ENCODE assay signal across 9 cellular contexts in genomic region chr11:47759291-47759690, GRCh38. TPM values are rescaled to one million over a fixed set of nuclear protein-coding genes. Genes with fewer than 3 reads are reported as not detected.
A peak's percentile ranks its signal among the peaks of the same experiment; 100 is the strongest.
DNase-seq lines count a peak whose midpoint lies in the region; ATAC-seq, FAIRE-seq and TF ChIP-seq lines count a peak whose summit lies in the region.
"Not testable (repeated sequence)": the region's sequence is repeated elsewhere in the genome, so short reads cannot be mapped to it uniquely, and the experiment has no call there.
"Had no signal": no experiment of that assay in that cellular context is flagged by ENCODE, and none has a peak within 500 bp of the region (broad histone marks: within the 10 kb centered on the region; RNA-seq: fewer than 3 reads in every experiment).

No MANE protein-coding gene starts in this region.

- CTCF ChIA-PET in HepG2 (lab: Yijun Ruan, JAX; ENCODE audit: low intra/inter-chr PET ratio, low total read pairs) = not testable (repeated sequence)

- not testable (repeated sequence) for TF ChIP-seq CTCF in HepG2 (CRISPR knock-in tag; IDR thresholded peaks at IDR 0.05); testis (IDR thresholded peaks at IDR 0.05)

- in situ Hi-C loops in HepG2 (cut with HindIII; ENCODE audit: extremely low pct_ligation_motif_present, low pct_unique_long_range_greater_than_20kb) = not testable (repeated sequence)

- TF ChIP-seq EP300 in HepG2 (IDR thresholded peaks at IDR 0.05; ENCODE audit: low read depth in 2 of 2, low read length in 2 of 2); HepG2 (CRISPR knock-in tag; IDR thresholded peaks at IDR 0.05; ENCODE audit: borderline replicate concordance): not testable (repeated sequence)

- H3K27me3 ChIP-seq in HepG2 (ENCODE audit: control insufficient read depth in 1 of 2, insufficient read depth in 2 of 2, low read length in 2 of 2); testis: not testable (repeated sequence)

- ATAC-seq in Right ventricle myocardium superior (ENCODE audit: poor library complexity) (peak; percentile 63), left ventricle myocardium superior (peak; percentile 49)
- ATAC-seq in HepG2, sciatic nerve: not testable (repeated sequence)

- BruUV-seq in HepG2 (replicated peaks; lab: Mats Ljungman, UMichigan) = not testable (repeated sequence)

- H3K27ac ChIP-seq in HepG2 (ENCODE audit: extremely low read length, insufficient read depth, low read length); testis: not testable (repeated sequence)

- H2AFZ ChIP-seq in HepG2 (ENCODE audit: low read length) = not testable (repeated sequence)

- not testable (repeated sequence) for H3K9me3 ChIP-seq in HepG2 (ENCODE audit: low read length); testis

- peaks cover 14 to 68% of the 10 kb centered on the region in 2 experiments; a peak in 4 of 5 replicates for H3K36me3 ChIP-seq in HepG2 (replicated peaks in 1 of 2; ENCODE audit: control insufficient read depth in 1 of 2, insufficient read depth in 2 of 2, low read length in 2 of 2)
- H3K36me3 ChIP-seq in testis (ENCODE audit: low read depth, missing control alignments) = not testable (repeated sequence)

- H3K4me2 ChIP-seq in HepG2 (ENCODE audit: low read depth, low read length) = not testable (repeated sequence)

- POLR2A ChIA-PET in HepG2 (lab: Yijun Ruan, JAX) = not testable (repeated sequence)

- TF ChIP-seq POLR2A in HepG2 (IDR thresholded peaks at IDR 0.05; ENCODE audit: insufficient read depth in 1 of 2, low read depth in 2 of 2, low read length in 2 of 2); testis (IDR thresholded peaks at IDR 0.05): not testable (repeated sequence)

- not testable (repeated sequence) for H3K4me3 ChIP-seq in HepG2 (replicated peaks in 1 of 3; ENCODE audit: insufficient read depth in 1 of 3, low read depth in 2 of 3, low read length in 3 of 3); testis

- not testable (repeated sequence) for H3K9ac ChIP-seq in HepG2 (ENCODE audit: insufficient read depth, low read depth, low read length)

- peak; percentile 20 for DNase-seq in activated CD8-positive, alpha-beta memory T cell treated with anti-CD3 and anti-CD28 coated beads, Interleukin-2, amount 50 U/mL, for 48 hours
- DNase-seq in activated T-cell treated with anti-CD3 and anti-CD28 coated beads, Interleukin-2, amount 50 U/mL, for 48 hours = peak; percentile 11
- DNase-seq in Right ventricle myocardium superior (peak; percentile 67), left ventricle myocardium superior (peak; percentile 71), sciatic nerve (ENCODE audit: low spot score) (peak; percentile 42), testis (peak; percentile 13)
- not testable (repeated sequence) for DNase-seq in HepG2 (ENCODE audit: low spot score)

- not testable (repeated sequence) for H3K4me1 ChIP-seq in HepG2 (ENCODE audit: insufficient read depth, low read length); testis

- not testable (repeated sequence) for H4K20me1 ChIP-seq in HepG2 (ENCODE audit: insufficient read depth, low read length)

- 89% methylated on average over 11 of the region's 11 CpGs for WGBS in HepG2 (ENCODE audit: low lambda C conversion rate)
- 88% methylated on average over 11 of the region's 11 CpGs for WGBS in testis, 2 donors

- TF ChIP-seq RAD21 in HepG2 (CRISPR knock-in tag; IDR thresholded peaks at IDR 0.05) = not testable (repeated sequence)

- intact Hi-C loops in Right ventricle myocardium superior (cut with DNase I); left ventricle myocardium superior (cut with micrococcal nuclease); HepG2 (cut with micrococcal nuclease; ENCODE audit: unreplicated experiment); sciatic nerve (cut with DNase I); testis (cut with DNase I; ENCODE audit: low total_unique reads): not testable (repeated sequence)

- peaks cover 24% of the 10 kb centered on the region for H3K79me2 ChIP-seq in HepG2 (ENCODE audit: insufficient read depth, low read length)

- not testable (repeated sequence) for FAIRE-seq in HepG2 (lab: Jason Lieb, UNC)

TF ChIP-seq in HepG2, 621 proteins besides CTCF, POLR2A, EP300 and RAD21:
- TF ChIP-seq RBFOX2 (IDR thresholded peaks at IDR 0.05; ENCODE audit: low read depth, low read length) = 0 out of 2 replicates have a peak, but pooled peaks have one; percentile 14

RNA-seq across cellular contexts. Expression of gene FNBP4, which starts 7.8 kb away (rescaled TPM):
- total RNA-seq in Right ventricle myocardium superior (41.0 TPM), left ventricle myocardium superior (48.7 TPM), HepG2 (2016; rRNA removed; fragmentation: Illumina TruSeq; extraction: Trizol) (44.4 and 72.1 TPM in 2 replicates), sciatic nerve (153 TPM), testis (100 to 1,000 TPM; 201 to 217 TPM)
- 34.1 and 37.7 TPM in 2 replicates for total RNA-seq in HepG2 (2016; cell fraction: cytosol; rRNA removed; fragmentation: Illumina TruSeq; extraction: Trizol; ENCODE audit: low read depth)
- 41.6 and 65.6 TPM in 2 replicates for total RNA-seq in HepG2 (2016; cell fraction: insoluble cytoplasmic fraction; rRNA removed; fragmentation: Illumina TruSeq; extraction: Trizol)
- total RNA-seq in HepG2 (2016; cell fraction: membrane; rRNA removed; fragmentation: Illumina TruSeq; extraction: Trizol) = 24.3 and 28.2 TPM in 2 replicates
- total RNA-seq in HepG2 (2016; cell fraction: nucleus; rRNA removed; fragmentation: Illumina TruSeq; extraction: Trizol) = 135 and 141 TPM in 2 replicates
- polyA plus RNA-seq in HepG2 (2011; rRNA removed) (128 and 137 TPM in 2 replicates), testis (ENCODE audit: insufficient read depth, low read depth, low replicate concordance) (55.0 TPM)
- polyA plus RNA-seq in HepG2 (2011; cell fraction: cytosol; rRNA removed) = 43.7 and 45.4 TPM in 2 replicates
- 499 and 533 TPM in 2 replicates for polyA plus RNA-seq in HepG2 (2011; cell fraction: nucleus; rRNA removed)
- polyA plus RNA-seq in HepG2 (2012) = 82.9 and 94.0 TPM in 2 replicates
- polyA plus RNA-seq in HepG2 (2016; cell fraction: cytosol; fragmentation: Illumina TruSeq; extraction: Trizol; ENCODE audit: low read depth) = 3.9 and 4.3 TPM in 2 replicates
- 37.3 and 40.3 TPM in 2 replicates for polyA plus RNA-seq in HepG2 (2016; cell fraction: insoluble cytoplasmic fraction; fragmentation: Illumina TruSeq; extraction: Trizol; ENCODE audit: low read depth)
- polyA plus RNA-seq in HepG2 (2016; cell fraction: membrane; fragmentation: Illumina TruSeq; extraction: Trizol; ENCODE audit: low read depth) = 7.9 and 9.9 TPM in 2 replicates
- 217 and 230 TPM in 2 replicates for polyA plus RNA-seq in HepG2 (2016; cell fraction: nucleus; fragmentation: Illumina TruSeq; extraction: Trizol; ENCODE audit: insufficient read depth, low read depth)
- 54.0 and 163 TPM in 2 replicates for polyA minus RNA-seq in HepG2 (2011; rRNA and poly(A)+ RNA removed; ENCODE audit: low replicate concordance)
- 18.0 and 23.0 TPM in 2 replicates for polyA minus RNA-seq in HepG2 (2011; cell fraction: cytosol; rRNA and poly(A)+ RNA removed)
- polyA minus RNA-seq in HepG2 (2011; cell fraction: nucleus; rRNA and poly(A)+ RNA removed) = 269 and 305 TPM in 2 replicates

RNA-seq across cellular contexts. Expression of gene AGBL2, which starts 44.1 kb away (rescaled TPM):
- total RNA-seq in Right ventricle myocardium superior (0.35 TPM), left ventricle myocardium superior (0.25 TPM), HepG2 (2016; rRNA removed; fragmentation: Illumina TruSeq; extraction: Trizol) (0.67 and 1.6 TPM in 2 replicates), sciatic nerve (1.8 TPM), testis (10 to 100 TPM; 25.8 to 40.6 TPM)
- total RNA-seq in HepG2 (2016; cell fraction: cytosol; rRNA removed; fragmentation: Illumina TruSeq; extraction: Trizol; ENCODE audit: low read depth) = 1.1 and 1.4 TPM in 2 replicates
- total RNA-seq in HepG2 (2016; cell fraction: insoluble cytoplasmic fraction; rRNA removed; fragmentation: Illumina TruSeq; extraction: Trizol) = 0.56 and 2.4 TPM in 2 replicates
- 1.1 and 2.4 TPM in 2 replicates for total RNA-seq in HepG2 (2016; cell fraction: membrane; rRNA removed; fragmentation: Illumina TruSeq; extraction: Trizol)
- 3.0 and 3.7 TPM in 2 replicates for total RNA-seq in HepG2 (2016; cell fraction: nucleus; rRNA removed; fragmentation: Illumina TruSeq; extraction: Trizol)
- polyA plus RNA-seq in HepG2 (2011; rRNA removed) (5.7 and 6.7 TPM in 2 replicates), testis (ENCODE audit: insufficient read depth, low read depth, low replicate concordance) (65.2 TPM)
- polyA plus RNA-seq in HepG2 (2011; cell fraction: cytosol; rRNA removed) = 1.2 and 1.6 TPM in 2 replicates
- polyA plus RNA-seq in HepG2 (2011; cell fraction: nucleus; rRNA removed) = 16.0 and 24.7 TPM in 2 replicates
- 1.6 and 2.1 TPM in 2 replicates for polyA plus RNA-seq in HepG2 (2012)
- polyA plus RNA-seq in HepG2 (2016; cell fraction: cytosol; fragmentation: Illumina TruSeq; extraction: Trizol; ENCODE audit: low read depth) = 0.08 and 0.57 TPM in 2 replicates
- polyA plus RNA-seq in HepG2 (2016; cell fraction: insoluble cytoplasmic fraction; fragmentation: Illumina TruSeq; extraction: Trizol; ENCODE audit: low read depth) = 0.80 and 1.1 TPM in 2 replicates
- polyA plus RNA-seq in HepG2 (2016; cell fraction: membrane; fragmentation: Illumina TruSeq; extraction: Trizol; ENCODE audit: low read depth) = 0.43 and 0.99 TPM in 2 replicates
- 10.3 and 15.4 TPM in 2 replicates for polyA plus RNA-seq in HepG2 (2016; cell fraction: nucleus; fragmentation: Illumina TruSeq; extraction: Trizol; ENCODE audit: insufficient read depth, low read depth)
- polyA minus RNA-seq in HepG2 (2011; rRNA and poly(A)+ RNA removed; ENCODE audit: low replicate concordance) = 3.9 and 7.2 TPM in 2 replicates
- 0.59 and 2.4 TPM in 2 replicates for polyA minus RNA-seq in HepG2 (2011; cell fraction: cytosol; rRNA and poly(A)+ RNA removed)
- polyA minus RNA-seq in HepG2 (2011; cell fraction: nucleus; rRNA and poly(A)+ RNA removed) = 8.0 and 8.6 TPM in 2 replicates
- total RNA-seq: G401 had no signal
- polyA plus RNA-seq: CD14-positive monocyte had no signal
